8 cellular contexts compared by ENCODE assay signal in the genomic region with DNA sequence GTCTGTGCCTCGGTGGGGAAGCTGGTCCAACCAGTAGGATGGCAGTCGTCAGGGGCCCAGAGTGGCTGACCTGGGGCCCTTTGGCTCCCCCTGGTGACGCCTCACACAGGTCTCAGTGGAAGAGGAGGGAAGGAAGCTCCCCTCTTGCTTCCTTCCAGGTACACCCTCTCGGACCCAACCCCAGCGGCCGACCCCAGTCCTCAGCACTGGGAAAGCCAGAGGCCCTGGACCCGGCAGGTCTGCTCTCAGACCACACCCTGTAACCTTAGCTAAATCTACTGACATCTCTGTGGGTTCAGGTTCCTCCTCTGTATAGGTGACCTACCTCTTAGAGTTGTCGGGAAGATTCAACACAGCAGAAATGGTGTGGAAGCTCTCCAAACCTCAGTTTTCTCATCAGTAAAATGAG. TPM values are rescaled to one million over a fixed set of nuclear protein-coding genes. Genes with fewer than 3 reads are reported as not detected.
DNase-seq lines count a peak whose midpoint lies in the region; ATAC-seq and TF ChIP-seq lines count a peak whose summit lies in the region.

No MANE protein-coding gene starts in this region.

- H3K4me1 ChIP-seq in right lobe of liver = peaks cover 0 to 25% (median 12%) of the 10 kb centered on the region in 4 donors

- H3K27me3 Mint-ChIP-seq in central memory CD8-positive, alpha-beta T cell = peaks cover 76% of the 10 kb centered on the region

- H3K27ac ChIP-seq in right lobe of liver = peak overlapping the region in 2 of 3 donors; percentile 44 to 75

- no peak overlapping the region for H3K4me3 Mint-ChIP-seq in central memory CD8-positive, alpha-beta T cell

- H3K4me1 Mint-ChIP-seq in central memory CD8-positive, alpha-beta T cell = peaks cover 6% of the 10 kb centered on the region

- H3K27ac Mint-ChIP-seq in central memory CD8-positive, alpha-beta T cell (ENCODE audit: low read depth) = no peak overlapping the region

- TF ChIP-seq POLR2A in NB4 (IDR thresholded peaks at IDR 0.05; ENCODE audit: extremely low read depth, insufficient read length) (no peak), right lobe of liver (IDR thresholded peaks at IDR 0.05) (no peak)

- intact Hi-C loops in right lobe of liver (cut with DNase I) = loop anchor here in 1 of 2 donors (10.0 kb wide), 1 partner anchor 72 kb away; no protein-coding TSS in a partner anchor

- H3K9me3 ChIP-seq in right lobe of liver = no peaks in the 10 kb centered on the region

- H3K4me3 ChIP-seq in GM06990 (replicated peaks; ENCODE audit: low read depth, low read length) (no peak overlapping the region), NB4 (ENCODE audit: low read depth, low read length) (no peak overlapping the region), right lobe of liver (no peak overlapping the region)

- no peaks in the 10 kb centered on the region for H3K36me3 ChIP-seq in GM06990 (ENCODE audit: control insufficient read depth, insufficient read depth, low read length)
- no peaks in the 10 kb centered on the region for H3K36me3 ChIP-seq in right lobe of liver

- ATAC-seq in central memory CD8-positive, alpha-beta T cell (replicated peaks; ENCODE audit: extremely low read depth, poor library complexity, severe bottlenecking) = peak; percentile 63
- ATAC-seq in right lobe of liver = peak; percentile 5 to 48 (median 20)
- ATAC-seq in HG03469 (IDR thresholded peaks at IDR 0.05; ENCODE audit: unreplicated experiment) = no peak
- no peak for ATAC-seq in HG03045 (IDR thresholded peaks at IDR 0.05; ENCODE audit: unreplicated experiment)

- DNase-seq in GM06990 (ENCODE audit: extremely low read depth, insufficient read length) (peak; percentile 38), NB4 (ENCODE audit: low read depth) (peak; percentile 61), right lobe of liver (peak; percentile 50 to 61 (median 53))
- DNase-seq in activated CD4-positive, CD25-positive, alpha-beta regulatory T cell treated with anti-CD3 and anti-CD28 coated beads, Interleukin-2, amount 50 U/mL, for 16 hours (ENCODE audit: low read depth, low spot score) = peak; percentile 34
- DNase-seq in central memory CD8-positive, alpha-beta T cell (ENCODE audit: low spot score in 2 of 2) = peak; percentile 37 to 52
- peak; percentile 38 to 39 for DNase-seq in stimulated activated CD8-positive, alpha-beta memory T cell treated with anti-CD3 and anti-CD28 coated beads, Interleukin-15, amount 100 ng/mL, for 48 hours (ENCODE audit: low read depth in 2 of 2)

- H3K27me3 ChIP-seq in GM06990 (replicated peaks; ENCODE audit: control insufficient read depth, insufficient read depth, low read length) = peaks cover 3% of the 10 kb centered on the region; the same call in 1 of the 2 replicates
- no peaks in the 10 kb centered on the region for H3K27me3 ChIP-seq in right lobe of liver

- H3K36me3 Mint-ChIP-seq in central memory CD8-positive, alpha-beta T cell (ENCODE audit: insufficient read depth) = no peaks in the 10 kb centered on the region

- H3K9me3 Mint-ChIP-seq in central memory CD8-positive, alpha-beta T cell = no peaks in the 10 kb centered on the region

- 38% methylated on average over 1 of the region's 8 CpGs for WGBS in right lobe of liver (ENCODE audit: insufficient coverage, low coverage, low lambda C conversion rate, missing lambda C conversion rate)

- TF ChIP-seq CTCF in GM06990 (IDR thresholded peaks at IDR 0.05; ENCODE audit: insufficient read depth, low read length, poor library complexity, severe bottlenecking) = peak; percentile 88
- TF ChIP-seq CTCF in NB4 (IDR thresholded peaks at IDR 0.05; ENCODE audit: low read depth, low read length) = peak; percentile 53
- peak; percentile 48 to 54 (median 50) for TF ChIP-seq CTCF in right lobe of liver (IDR thresholded peaks at IDR 0.05)

RNA-seq across cellular contexts. Expression of a gene that starts 3.4 kb away (rescaled TPM):
- 10 to 100 TPM in 1 of 6 experiments, 1 to 10 TPM in 4, under 1 TPM in 1; 0.73 to 11.7 (median 2.7) TPM for total RNA-seq in right lobe of liver

Comparison
In these comparisons a context has a peak if more than half of its experiments do, and no peak if none do; other contexts are left out.
1. ATAC-seq: peak in central memory CD8-positive, alpha-beta T cell (single experiment) and right lobe of liver (4 of 4); none in HG03469 (single experiment) and HG03045 (single experiment).
2. Peak in every context shown above with its lines, with median percentiles within 50 percentile points of each other: DNase-seq and CTCF ChIP-seq.